8 cellular contexts compared by ENCODE assay signal in genomic region chr16:29815793-29816693, GRCh38. TPM values are rescaled to one million over a fixed set of nuclear protein-coding genes. Genes with fewer than 3 reads are reported as not detected.
A peak's percentile ranks its signal among the peaks of the same experiment; 100 is the strongest.
DNase-seq lines count a peak whose midpoint lies in the region; ATAC-seq and TF ChIP-seq lines count a peak whose summit lies in the region.

TSS of gene PAGR1 (plus strand) at chr16:29816152. CDS start at chr16:29816526, 374 bp downstream.

- DNase-seq in DMS53 (lab: John Stamatoyannopoulos, UW) (peak; percentile 99), PC-9 (peak; percentile 98 to 100)
- peak; percentile 100 for DNase-seq in Jurkat, Clone E6-1 (ENCODE audit: low read depth, low spot score)
- DNase-seq in activated T-cell treated with anti-CD3 and anti-CD28 coated beads, Interleukin-2, amount 50 U/mL, for 24 hours: peak; percentile 99
- DNase-seq in stimulated activated CD8-positive, alpha-beta memory T cell treated with anti-CD3 and anti-CD28 coated beads, Interleukin-7, amount 100 ng/mL, for 4 hours (ENCODE audit: low read depth in 2 of 2): peak; percentile 97

- TSS peak; percentile 17 for BruUV-seq in PC-9 (replicated peaks; lab: Mats Ljungman, UMichigan)

- no peaks in the 10 kb centered on the region for H3K9me2 ChIP-seq in PC-9 (ENCODE audit: insufficient read depth)

- H3K27me3 ChIP-seq in PC-9 (ENCODE audit: insufficient read depth, low read depth) (no peaks in the 10 kb centered on the region), esophagus (ENCODE audit: control insufficient read depth in 1 of 2, insufficient read depth in 2 of 2, low read length in 2 of 2) (no peaks in the 10 kb centered on the region), muscle layer of colon (ENCODE audit: control insufficient read depth in 1 of 2, insufficient read depth in 2 of 2, low read length in 2 of 2) (no peaks in the 10 kb centered on the region)

- H3K9me3 ChIP-seq in PC-9 (ENCODE audit: insufficient read depth, low read depth) (no peaks in the 10 kb centered on the region), esophagus (ENCODE audit: control insufficient read depth in 2 of 2, insufficient read depth in 1 of 2, low read depth in 1 of 2, low read length in 1 of 2) (no peaks in the 10 kb centered on the region), muscle layer of colon (ENCODE audit: low read length) (no peaks in the 10 kb centered on the region)

- H3K9me3 Mint-ChIP-seq in activated T-cell treated with anti-CD3 and anti-CD28 coated beads, Interleukin-2, amount 50 U/mL, for 24 hours: no peaks in the 10 kb centered on the region

- POLR2A ChIA-PET in PC-9 (lab: Charles Lee; ENCODE audit: unreplicated experiment): interaction anchor here (0.5 to 1.3 kb wide), 10 partner anchors 8 to 157 kb away, joined by 3 to 15 read pairs (median 4); partner anchors contain the start of gene TAOK2

- WGBS in esophagus, 2 donors: 0 to 1% methylated on average over 70 of the region's 70 CpGs

- intact Hi-C loops in PC-9 (cut with micrococcal nuclease; ENCODE audit: unreplicated experiment): loop anchor here (10.0 kb wide), 1 partner anchor 221 kb away; no protein-coding TSS in a partner anchor

- H3K36me3 Mint-ChIP-seq in activated T-cell treated with anti-CD3 and anti-CD28 coated beads, Interleukin-2, amount 50 U/mL, for 24 hours (ENCODE audit: low read depth): peaks cover 46% of the 10 kb centered on the region

- peak; percentile 94 for TF ChIP-seq CTCF in PC-9 (conservative IDR thresholded peaks at IDR 0.05)

- peaks cover 54% of the 10 kb centered on the region; the same call in 1 of the 2 replicates for H3F3A ChIP-seq in PC-9 (ENCODE audit: insufficient read depth, low read depth)

- peak within 1 kb of the TSS; percentile 86 for H3K4me3 ChIP-seq in Jurkat, Clone E6-1 (ENCODE audit: low read length)
- H3K4me3 ChIP-seq in PC-9: peak within 1 kb of the TSS; percentile 83
- H3K4me3 ChIP-seq in esophagus (ENCODE audit: low read depth in 1 of 2, low read length in 2 of 2): peak within 1 kb of the TSS; percentile 73 to 76
- peak within 1 kb of the TSS; percentile 73 to 77 for H3K4me3 ChIP-seq in muscle layer of colon (ENCODE audit: low read depth in 1 of 2, low read length in 2 of 2)

- peak within 1 kb of the TSS; percentile 99 for H3K4me3 Mint-ChIP-seq in activated T-cell treated with anti-CD3 and anti-CD28 coated beads, Interleukin-2, amount 50 U/mL, for 24 hours

- peak within 1 kb of the TSS; percentile 82 for H3K4me2 ChIP-seq in PC-9

- H3K4me1 ChIP-seq in PC-9 (replicated peaks; ENCODE audit: insufficient read depth): peaks cover 44% of the 10 kb centered on the region
- H3K4me1 ChIP-seq in esophagus (ENCODE audit: control insufficient read depth in 2 of 2, insufficient read depth in 2 of 2, low read length in 1 of 2): peaks cover 9 to 22% of the 10 kb centered on the region in 2 donors
- peaks cover 53% of the 10 kb centered on the region for H3K4me1 ChIP-seq in muscle layer of colon (ENCODE audit: insufficient read depth, low read length)

- H4K20me1 ChIP-seq in PC-9 (ENCODE audit: insufficient read depth): no peaks in the 10 kb centered on the region

- no peaks in the 10 kb centered on the region for H3K36me3 ChIP-seq in PC-9 (ENCODE audit: low read depth)
- H3K36me3 ChIP-seq in esophagus (ENCODE audit: control insufficient read depth in 2 of 2, insufficient read depth in 2 of 2, low read length in 1 of 2): no peaks in the 10 kb centered on the region
- H3K36me3 ChIP-seq in muscle layer of colon (ENCODE audit: insufficient read depth, low read length): peaks cover 19% of the 10 kb centered on the region

- peaks cover 72% of the 10 kb centered on the region for H3K4me1 Mint-ChIP-seq in activated T-cell treated with anti-CD3 and anti-CD28 coated beads, Interleukin-2, amount 50 U/mL, for 24 hours (ENCODE audit: low read depth)

- peak within 1 kb of the TSS; percentile 74 for H3K9ac ChIP-seq in muscle layer of colon (ENCODE audit: low read length)

- CTCF ChIA-PET in PC-9 (lab: Charles Lee): interaction anchor here (0.5 to 1.2 kb wide), 8 partner anchors 9 to 146 kb away, joined by 3 to 6 read pairs (median 4); partner anchors contain the start of genes KIF22, SEZ6L2 and TMEM219

- ATAC-seq in GM21576 (IDR thresholded peaks at IDR 0.05; ENCODE audit: unreplicated experiment): peak; percentile 49

- peak within 1 kb of the TSS; percentile 55 for H3K27ac ChIP-seq in PC-9
- peak within 1 kb of the TSS; percentile 92 to 97 for H3K27ac ChIP-seq in esophagus (ENCODE audit: low read depth in 2 of 2, low read length in 1 of 2)
- H3K27ac ChIP-seq in muscle layer of colon (ENCODE audit: low read depth, low read length): peak within 1 kb of the TSS; percentile 97

- H3K79me2 ChIP-seq in PC-9 (ENCODE audit: low read depth): peaks cover 29% of the 10 kb centered on the region

- peak within 1 kb of the TSS; percentile 97 for H3K27ac Mint-ChIP-seq in activated T-cell treated with anti-CD3 and anti-CD28 coated beads, Interleukin-2, amount 50 U/mL, for 24 hours

- peaks cover 2% of the 10 kb centered on the region for H3K27me3 Mint-ChIP-seq in activated T-cell treated with anti-CD3 and anti-CD28 coated beads, Interleukin-2, amount 50 U/mL, for 24 hours

- peak within 1 kb of the TSS; percentile 89 for H2AFZ ChIP-seq in PC-9

RNA-seq across cellular contexts. Expression of gene PAGR1, which starts in this region (rescaled TPM):
- polyA plus RNA-seq in Jurkat, Clone E6-1 (2012; ENCODE audit: insufficient read depth, insufficient read length): 64.3 TPM
- total RNA-seq in PC-9 (2021): 27.5 and 44.6 TPM in 2 replicates
- polyA plus RNA-seq in esophagus: 10 to 100 TPM; 23.2 to 32.4 TPM

Comparison
In these comparisons a context has a peak if more than half of its experiments do, and no peak if none do; other contexts are left out.
1. Peak in every context shown above with its lines: DNase-seq, ATAC-seq, H3K4me3 ChIP-seq and H3K27ac ChIP-seq.